Comparison of ENCODE assay signal across 13 cellular contexts in genomic region chr14:59507752-59508103, GRCh38.
"Had no signal": no experiment of that assay in that cellular context is flagged by ENCODE, and none has a peak within 500 bp of the region (broad histone marks: within the 10 kb centered on the region; RNA-seq: fewer than 3 reads in every experiment).

No MANE protein-coding gene starts in this region.

- DNase-seq: activated gamma-delta T cell had no signal

- H3K9me3 ChIP-seq: esophagus muscularis mucosa, gastrocnemius medialis, thyroid gland had no signal

- H3K4me3 ChIP-seq: esophagus muscularis mucosa, gastrocnemius medialis, skin epidermis, thyroid gland had no signal

- H3K27ac Mint-ChIP-seq: activated CD8-positive, alpha-beta T cell treated with anti-CD3 and anti-CD28 coated beads, Interleukin-2, amount 10 ng/mL, durations not matched to agents 7 days and 5 days; activated naive CD8-positive, alpha-beta T cell treated with anti-CD3 and anti-CD28 coated beads, Interleukin-2, amount 50 U/mL, for 24 hours; activated T-helper 1 cell treated with anti-CD3 and anti-CD28 coated beads, Interleukin-12 subunit alpha, Interleukin-12 subunit beta, Interleukin-2, Interleukin-4 antibody, amounts not matched to agents 30 ng/mL and 10 ng/mL and 1 ng/mL, durations not matched to agents 14 hours and 24 hours and 36 hours; dendritic cell treated with granulocyte-macrophage colony-stimulating factor and Interleukin-4, amounts not matched to agents 40 ng/mL and 50 ng/mL, for 4 days; stimulated activated naive CD8-positive, alpha-beta T cell treated with anti-CD3 and anti-CD28 coated beads, Interleukin-15, Interleukin-2, amounts not matched to agents 100 ng/mL and 50 ng/mL, for 24 hours had no signal

- H3K4me1 ChIP-seq: esophagus muscularis mucosa, gastrocnemius medialis, thyroid gland had no signal

- H3K27me3 ChIP-seq: esophagus muscularis mucosa, gastrocnemius medialis, thyroid gland had no signal

- H3K9me3 Mint-ChIP-seq: activated naive CD8-positive, alpha-beta T cell treated with anti-CD3 and anti-CD28 coated beads, Interleukin-2, amount 50 U/mL, for 24 hours; activated T-helper 1 cell treated with anti-CD3 and anti-CD28 coated beads, Interleukin-12 subunit alpha, Interleukin-12 subunit beta, Interleukin-2, Interleukin-4 antibody, amounts not matched to agents 30 ng/mL and 10 ng/mL and 1 ng/mL, durations not matched to agents 14 hours and 24 hours and 36 hours; dendritic cell treated with granulocyte-macrophage colony-stimulating factor and Interleukin-4, amounts not matched to agents 40 ng/mL and 50 ng/mL, for 4 days; naive B cell; neural crest cell; stimulated activated naive CD8-positive, alpha-beta T cell treated with anti-CD3 and anti-CD28 coated beads, Interleukin-15, Interleukin-2, amounts not matched to agents 100 ng/mL and 50 ng/mL, for 24 hours had no signal

- H3K4me3 Mint-ChIP-seq: activated CD8-positive, alpha-beta T cell treated with anti-CD3 and anti-CD28 coated beads, Interleukin-2, amount 10 ng/mL, durations not matched to agents 7 days and 5 days; activated naive CD8-positive, alpha-beta T cell treated with anti-CD3 and anti-CD28 coated beads, Interleukin-2, amount 50 U/mL, for 24 hours; activated T-helper 1 cell treated with anti-CD3 and anti-CD28 coated beads, Interleukin-12 subunit alpha, Interleukin-12 subunit beta, Interleukin-2, Interleukin-4 antibody, amounts not matched to agents 30 ng/mL and 10 ng/mL and 1 ng/mL, durations not matched to agents 14 hours and 24 hours and 36 hours; dendritic cell treated with granulocyte-macrophage colony-stimulating factor and Interleukin-4, amounts not matched to agents 40 ng/mL and 50 ng/mL, for 4 days; neural crest cell; stimulated activated naive CD8-positive, alpha-beta T cell treated with anti-CD3 and anti-CD28 coated beads, Interleukin-15, Interleukin-2, amounts not matched to agents 100 ng/mL and 50 ng/mL, for 24 hours had no signal

- H3K27me3 Mint-ChIP-seq: dendritic cell treated with granulocyte-macrophage colony-stimulating factor and Interleukin-4, amounts not matched to agents 40 ng/mL and 50 ng/mL, for 4 days had no signal

- H3K27ac ChIP-seq: esophagus muscularis mucosa, gastrocnemius medialis, skin epidermis, thyroid gland, WERI-Rb-1 had no signal
